ENCODE assay signal across 20 cellular contexts in the genomic region with DNA sequence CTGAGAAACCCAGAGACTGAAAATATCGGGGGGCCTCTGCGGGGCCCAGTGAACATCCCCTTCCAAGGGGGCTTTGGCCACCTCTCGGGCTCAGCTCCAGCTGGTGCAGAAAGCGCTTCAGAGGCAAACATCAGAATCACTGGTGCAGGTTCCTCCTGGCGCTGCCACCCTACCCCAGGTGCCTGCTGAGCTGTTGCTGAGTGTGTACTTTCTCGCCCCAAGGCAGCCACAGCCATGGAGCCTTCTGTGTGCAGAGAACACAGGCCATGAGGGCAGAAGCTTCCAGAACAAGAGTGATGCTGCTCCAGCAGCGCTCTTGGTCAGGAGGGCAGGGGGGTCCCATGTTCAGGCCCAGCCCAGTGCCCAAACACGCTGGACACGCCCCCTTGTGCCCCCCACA. TPM values are rescaled to one million over a fixed set of nuclear protein-coding genes. Genes with fewer than 3 reads are reported as not detected.
A peak's percentile ranks its signal among the peaks of the same experiment; 100 is the strongest.
DNase-seq lines count a peak whose midpoint lies in the region; ATAC-seq and TF ChIP-seq lines count a peak whose summit lies in the region.
"Had no signal": no experiment of that assay in that cellular context is flagged by ENCODE, and none has a peak within 500 bp of the region (broad histone marks: within the 10 kb centered on the region; RNA-seq: fewer than 3 reads in every experiment).

No MANE protein-coding gene starts in this region.

- POLR2A ChIA-PET in activated naive CD8-positive, alpha-beta T cell treated with anti-CD3 and anti-CD28 coated beads, Interleukin-2, amount 10 ng/mL, durations not matched to agents 7 days and 5 days (lab: Charles Lee) = interaction anchor here (1.2 kb wide), 1 partner anchor 8 kb away, joined by 5 read pairs; no protein-coding TSS in a partner anchor
- POLR2A ChIA-PET in RWPE1 (lab: Yijun Ruan, JAX; ENCODE audit: low non-redundant PET) = no interaction called here

- no peak for TF ChIP-seq EP300 in tibial nerve (IDR thresholded peaks at IDR 0.05)

- no peak for ATAC-seq in activated naive CD8-positive, alpha-beta T cell treated with anti-CD3 and anti-CD28 coated beads, Interleukin-2, amount 10 ng/mL, durations not matched to agents 7 days and 5 days (ENCODE audit: low read depth)
- ATAC-seq in activated naive CD8-positive, alpha-beta T cell treated with anti-CD3 and anti-CD28 coated beads, Interleukin-2, amount 50 U/mL, for 24 hours = no peak

- peaks cover 5% of the 10 kb centered on the region for H3K4me1 Mint-ChIP-seq in activated naive CD8-positive, alpha-beta T cell treated with anti-CD3 and anti-CD28 coated beads, Interleukin-2, amount 10 ng/mL, durations not matched to agents 7 days and 5 days
- H3K4me1 Mint-ChIP-seq in activated naive CD8-positive, alpha-beta T cell treated with anti-CD3 and anti-CD28 coated beads, Interleukin-2, amount 50 U/mL, for 24 hours = peaks cover 13% of the 10 kb centered on the region

- no peaks in the 10 kb centered on the region for H3K36me3 ChIP-seq in KMS-11 (ENCODE audit: insufficient read depth)
- H3K36me3 ChIP-seq in tibial nerve = peaks cover 0 to 73% (median 4%) of the 10 kb centered on the region in 3 donors
- H3K36me3 ChIP-seq: SJCRH30 had no signal

- H4K20me1 ChIP-seq in KMS-11 (ENCODE audit: insufficient read depth) = no peaks in the 10 kb centered on the region

- no peaks in the 10 kb centered on the region for H3K27me3 ChIP-seq in KMS-11 (ENCODE audit: insufficient read depth, low read depth)
- peaks cover 0 to 13% of the 10 kb centered on the region in 2 donors for H3K27me3 ChIP-seq in tibial nerve
- H3K27me3 ChIP-seq: SJCRH30 had no signal

- no peaks in the 10 kb centered on the region for H3K9me3 Mint-ChIP-seq in activated naive CD8-positive, alpha-beta T cell treated with anti-CD3 and anti-CD28 coated beads, Interleukin-2, amount 10 ng/mL, durations not matched to agents 7 days and 5 days
- H3K9me3 Mint-ChIP-seq in activated naive CD8-positive, alpha-beta T cell treated with anti-CD3 and anti-CD28 coated beads, Interleukin-2, amount 50 U/mL, for 24 hours = no peaks in the 10 kb centered on the region
- H3K9me3 Mint-ChIP-seq: GM23338 had no signal

- no peak overlapping the region for H2AFZ ChIP-seq in KMS-11 (ENCODE audit: low read depth)
- H2AFZ ChIP-seq: GM23338 had no signal

- peak overlapping the region; percentile 67 for H3K27ac ChIP-seq in KMS-11
- peak overlapping the region; percentile 68 for H3K27ac ChIP-seq in RWPE1
- H3K27ac ChIP-seq in tibial nerve = no peak overlapping the region
- H3K27ac ChIP-seq: SJCRH30 had no signal

- WGBS in tibial nerve, 2 donors = 92% methylated on average over 6 to 9 of the region's 9 CpGs

- H3K4me1 ChIP-seq in KMS-11 (ENCODE audit: low read depth, poor library complexity, severe bottlenecking) (peaks cover 49% of the 10 kb centered on the region), tibial nerve (peaks cover 0 to 21% (median 7%) of the 10 kb centered on the region in 4 donors)
- H3K4me1 ChIP-seq: SJCRH30 had no signal

- peak; percentile 24 for DNase-seq in activated naive CD8-positive, alpha-beta T cell treated with anti-CD3 and anti-CD28 coated beads, Interleukin-2, amount 10 ng/mL, durations not matched to agents 7 days and 5 days
- no peak for DNase-seq in activated naive CD8-positive, alpha-beta T cell treated with anti-CD3 and anti-CD28 coated beads, Interleukin-2, amount 50 U/mL, for 24 hours
- DNase-seq in RWPE1 (ENCODE audit: low spot score) (no peak), NOMO-1 treated with DMSO at 0.1 percent for 48 hours (lab: John Stamatoyannopoulos, UW; ENCODE audit: unreplicated experiment) (no peak), tibial nerve (ENCODE audit: low spot score in 2 of 2) (no peak)
- no peak for DNase-seq in activated T-cell treated with anti-CD3 and anti-CD28 coated beads, Interleukin-2, amount 50 U/mL, for 48 hours
- DNase-seq: DMS79 treated with DMSO at 0.1 percent for 48 hours, HCEC 1CT, IMR-90, Karpas-422, NCI-H1694 treated with DMSO at 0.1 percent for 48 hours, PC-3, SJCRH30 had no signal

- no peak overlapping the region for H3K4me3 Mint-ChIP-seq in activated naive CD8-positive, alpha-beta T cell treated with anti-CD3 and anti-CD28 coated beads, Interleukin-2, amount 10 ng/mL, durations not matched to agents 7 days and 5 days
- H3K4me3 Mint-ChIP-seq in activated naive CD8-positive, alpha-beta T cell treated with anti-CD3 and anti-CD28 coated beads, Interleukin-2, amount 50 U/mL, for 24 hours = no peak overlapping the region
- H3K4me3 Mint-ChIP-seq: B cell, CD14-positive monocyte, GM23338 had no signal

- CTCF ChIA-PET in RWPE1 (lab: Yijun Ruan, JAX) = no interaction called here

- H3K27me3 Mint-ChIP-seq in activated naive CD8-positive, alpha-beta T cell treated with anti-CD3 and anti-CD28 coated beads, Interleukin-2, amount 10 ng/mL, durations not matched to agents 7 days and 5 days = peaks cover 12% of the 10 kb centered on the region
- H3K27me3 Mint-ChIP-seq in activated naive CD8-positive, alpha-beta T cell treated with anti-CD3 and anti-CD28 coated beads, Interleukin-2, amount 50 U/mL, for 24 hours = peaks cover 10% of the 10 kb centered on the region

- no peaks in the 10 kb centered on the region for H3K79me2 ChIP-seq in KMS-11 (ENCODE audit: insufficient read depth, low read depth)

- H3K9me3 ChIP-seq in tibial nerve = no peaks in the 10 kb centered on the region
- H3K9me3 ChIP-seq: SJCRH30 had no signal

- peaks cover 5% of the 10 kb centered on the region for H3K36me3 Mint-ChIP-seq in activated naive CD8-positive, alpha-beta T cell treated with anti-CD3 and anti-CD28 coated beads, Interleukin-2, amount 10 ng/mL, durations not matched to agents 7 days and 5 days
- H3K36me3 Mint-ChIP-seq in activated naive CD8-positive, alpha-beta T cell treated with anti-CD3 and anti-CD28 coated beads, Interleukin-2, amount 50 U/mL, for 24 hours (ENCODE audit: low read depth) = peaks cover 9% of the 10 kb centered on the region

- no peak overlapping the region; the same call in 1 of the 2 replicates for H3K9ac ChIP-seq in KMS-11

- no peak for TF ChIP-seq POLR2A in tibial nerve (IDR thresholded peaks at IDR 0.05)

- H3K27ac Mint-ChIP-seq in activated naive CD8-positive, alpha-beta T cell treated with anti-CD3 and anti-CD28 coated beads, Interleukin-2, amount 10 ng/mL, durations not matched to agents 7 days and 5 days = no peak overlapping the region
- H3K27ac Mint-ChIP-seq in activated naive CD8-positive, alpha-beta T cell treated with anti-CD3 and anti-CD28 coated beads, Interleukin-2, amount 50 U/mL, for 24 hours = no peak overlapping the region
- H3K27ac Mint-ChIP-seq: B cell, GM23338 had no signal

- H3K4me3 ChIP-seq in KMS-11 (IDR thresholded peaks at IDR 0.05; ENCODE audit: insufficient read depth, low read depth, low read length) (no peak overlapping the region), tibial nerve (no peak overlapping the region)
- H3K4me3 ChIP-seq: GM12878, GM23338, SJCRH30 had no signal

- peak overlapping the region; percentile 45; the same call in 1 of the 2 replicates for H3K4me2 ChIP-seq in KMS-11
- H3K4me2 ChIP-seq: GM23338 had no signal

- TF ChIP-seq CTCF in KMS-11 (conservative IDR thresholded peaks at IDR 0.05; ENCODE audit: low read depth, low read length) = no peak
- TF ChIP-seq CTCF in RWPE1 (conservative IDR thresholded peaks at IDR 0.05; ENCODE audit: low read depth) = no peak
- no peak for TF ChIP-seq CTCF in tibial nerve (IDR thresholded peaks at IDR 0.05)

RNA-seq across cellular contexts. Expression of a gene that starts 6.3 kb away (rescaled TPM):
- under 1 TPM; 0.51 to 0.72 TPM for total RNA-seq in activated naive CD8-positive, alpha-beta T cell treated with anti-CD3 and anti-CD28 coated beads, Interleukin-2, amount 10 ng/mL, durations not matched to agents 7 days and 5 days
- total RNA-seq in tibial nerve = 1 to 10 TPM in 1 of 4 donors, under 1 TPM in 2, not detected in 1; 0.84 to 2.5 (median 0.90) TPM
- total RNA-seq: B cell, GM12878, IMR-90, M059J, SJCRH30 had no signal

RNA-seq across cellular contexts. Expression of a gene that starts 16.4 kb away (rescaled TPM):
- total RNA-seq in activated naive CD8-positive, alpha-beta T cell treated with anti-CD3 and anti-CD28 coated beads, Interleukin-2, amount 10 ng/mL, durations not matched to agents 7 days and 5 days = not detected
- total RNA-seq in tibial nerve = not detected
- total RNA-seq: B cell; GM12878; GM23338; IMR-90; M059J; PC-3; SJCRH30; T-helper 1 cell treated with Interleukin-12 subunit alpha and Interleukin-12 subunit beta and Interleukin-4 antibody, amounts not matched to agents 30 ng/mL and 1 ng/mL, for 36 hours had no signal

RNA-seq across cellular contexts. Expression of a gene that starts 18.6 kb away (rescaled TPM):
- not detected for total RNA-seq in activated naive CD8-positive, alpha-beta T cell treated with anti-CD3 and anti-CD28 coated beads, Interleukin-2, amount 10 ng/mL, durations not matched to agents 7 days and 5 days
- total RNA-seq in tibial nerve = not detected
- total RNA-seq: B cell; GM12878; GM23338; IMR-90; M059J; PC-3; SJCRH30; T-helper 1 cell treated with Interleukin-12 subunit alpha and Interleukin-12 subunit beta and Interleukin-4 antibody, amounts not matched to agents 30 ng/mL and 1 ng/mL, for 36 hours had no signal

RNA-seq across cellular contexts. Expression of a gene that starts 27.6 kb away (rescaled TPM):
- total RNA-seq in activated naive CD8-positive, alpha-beta T cell treated with anti-CD3 and anti-CD28 coated beads, Interleukin-2, amount 10 ng/mL, durations not matched to agents 7 days and 5 days = 100 to 1,000 TPM; 160 to 165 TPM
- 10 to 100 TPM in 3 of 4 donors, 1 to 10 TPM in 1; 9.0 to 37.7 (median 27.5) TPM for total RNA-seq in tibial nerve
- total RNA-seq: M059J had no signal

RNA-seq across cellular contexts. Expression of a gene that starts 51.7 kb away (rescaled TPM):
- total RNA-seq in activated naive CD8-positive, alpha-beta T cell treated with anti-CD3 and anti-CD28 coated beads, Interleukin-2, amount 10 ng/mL, durations not matched to agents 7 days and 5 days = 10 to 100 TPM; 33.1 to 36.0 TPM
- total RNA-seq in tibial nerve = 10 to 100 TPM; 31.6 to 54.3 (median 41.2) TPM

Comparison
In these comparisons a context has a peak if more than half of its experiments do, and no peak if none do; other contexts are left out.
1. H3K27ac ChIP-seq: peak in KMS-11 (single experiment) and RWPE1 (single experiment); none in tibial nerve (0 of 4).